In the genomic region with DNA sequence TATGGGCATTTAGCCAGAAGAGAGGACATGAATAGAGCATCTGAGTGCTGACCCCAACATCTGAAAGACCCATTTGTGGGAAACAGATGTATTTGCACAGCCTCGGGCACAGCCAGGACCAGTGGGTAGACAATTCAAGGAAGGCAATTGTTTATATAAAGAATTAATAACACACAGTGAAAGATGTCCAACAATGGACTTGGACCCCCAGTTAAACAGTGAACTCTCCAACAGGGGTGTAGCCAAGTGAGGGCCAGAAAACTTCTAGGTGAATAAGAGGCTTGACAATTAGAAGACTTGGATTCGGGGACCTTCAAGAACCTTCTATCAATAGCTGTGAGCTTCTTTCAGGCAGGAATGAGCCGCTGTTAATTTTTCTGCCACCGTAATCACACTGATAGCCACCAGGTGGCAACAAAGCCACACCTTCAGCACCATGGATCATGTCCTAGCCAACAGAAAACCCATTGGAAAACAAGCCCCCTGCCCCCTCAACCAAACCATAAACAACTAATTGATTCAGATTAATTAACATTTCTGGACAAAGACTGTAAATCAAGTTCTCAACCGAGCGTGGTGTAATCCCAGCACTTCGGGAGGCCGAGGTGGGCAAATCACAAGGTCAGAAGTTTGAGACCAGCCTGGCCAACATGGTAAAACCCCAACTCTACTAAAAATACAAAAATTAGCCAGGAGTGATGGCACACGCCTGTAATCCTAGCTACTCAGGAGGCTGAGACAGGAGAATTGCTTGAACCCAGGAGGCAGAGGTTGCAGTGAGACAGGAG, we compare ENCODE assay signal across 1 cellular context.
A peak's percentile ranks its signal among the peaks of the same experiment; 100 is the strongest.
TF ChIP-seq lines count a peak whose summit lies in the region.

No MANE protein-coding gene starts in this region.

TF ChIP-seq in HepG2, 621 proteins besides CTCF, POLR2A, EP300 and RAD21 (continued from another document and continues in another):
- no peak for TF ChIP-seq ZNF18 (CRISPR knock-in tag; IDR thresholded peaks at IDR 0.05; ENCODE audit: insufficient replicate concordance)
- TF ChIP-seq, protein P1, sequence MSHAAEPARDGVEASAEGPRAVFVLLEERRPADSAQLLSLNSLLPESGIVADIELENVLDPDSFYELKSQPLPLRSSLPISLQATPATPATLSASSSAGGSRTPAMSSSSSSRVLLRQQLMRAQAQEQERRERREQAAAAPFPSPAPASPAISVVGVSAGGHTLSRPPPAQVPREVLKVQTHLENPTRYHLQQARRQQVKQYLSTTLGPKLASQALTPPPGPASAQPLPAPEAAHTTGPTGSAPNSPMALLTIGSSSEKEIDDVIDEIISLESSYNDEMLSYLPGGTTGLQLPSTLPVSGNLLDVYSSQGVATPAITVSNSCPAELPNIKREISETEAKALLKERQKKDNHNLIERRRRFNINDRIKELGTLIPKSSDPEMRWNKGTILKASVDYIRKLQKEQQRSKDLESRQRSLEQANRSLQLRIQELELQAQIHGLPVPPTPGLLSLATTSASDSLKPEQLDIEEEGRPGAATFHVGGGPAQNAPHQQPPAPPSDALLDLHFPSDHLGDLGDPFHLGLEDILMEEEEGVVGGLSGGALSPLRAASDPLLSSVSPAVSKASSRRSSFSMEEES (CRISPR knock-in tag; IDR thresholded peaks at IDR 0.05), result no peak
- TF ChIP-seq EED (CRISPR knock-in tag; IDR thresholded peaks at IDR 0.05), result no peak
- TF ChIP-seq SKI (IDR thresholded peaks at IDR 0.05; ENCODE audit: partially characterized antibody), result no peak
- no peak for TF ChIP-seq ESRRA (CRISPR knock-in tag; IDR thresholded peaks at IDR 0.05; ENCODE audit: low read depth)
- TF ChIP-seq ZNF710 (CRISPR knock-in tag; IDR thresholded peaks at IDR 0.05; ENCODE audit: borderline replicate concordance), result peak; percentile 58; the same call in 1 of the 2 replicates
- TF ChIP-seq, protein P2, sequence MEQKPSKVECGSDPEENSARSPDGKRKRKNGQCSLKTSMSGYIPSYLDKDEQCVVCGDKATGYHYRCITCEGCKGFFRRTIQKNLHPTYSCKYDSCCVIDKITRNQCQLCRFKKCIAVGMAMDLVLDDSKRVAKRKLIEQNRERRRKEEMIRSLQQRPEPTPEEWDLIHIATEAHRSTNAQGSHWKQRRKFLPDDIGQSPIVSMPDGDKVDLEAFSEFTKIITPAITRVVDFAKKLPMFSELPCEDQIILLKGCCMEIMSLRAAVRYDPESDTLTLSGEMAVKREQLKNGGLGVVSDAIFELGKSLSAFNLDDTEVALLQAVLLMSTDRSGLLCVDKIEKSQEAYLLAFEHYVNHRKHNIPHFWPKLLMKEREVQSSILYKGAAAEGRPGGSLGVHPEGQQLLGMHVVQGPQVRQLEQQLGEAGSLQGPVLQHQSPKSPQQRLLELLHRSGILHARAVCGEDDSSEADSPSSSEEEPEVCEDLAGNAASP (CRISPR knock-in tag; IDR thresholded peaks at IDR 0.05; ENCODE audit: borderline replicate concordance), result peak; percentile 73; the same call in 1 of the 2 replicates
- TF ChIP-seq TBP (CRISPR knock-in tag; IDR thresholded peaks at IDR 0.05), result 0 out of 2 replicates have a peak, but pooled peaks have one; percentile 22
- TF ChIP-seq ZNF646 (CRISPR knock-in tag; IDR thresholded peaks at IDR 0.05), result no peak
- no peak for TF ChIP-seq ZNF329 (CRISPR knock-in tag; IDR thresholded peaks at IDR 0.05; ENCODE audit: low read depth)
- TF ChIP-seq, protein P3, sequence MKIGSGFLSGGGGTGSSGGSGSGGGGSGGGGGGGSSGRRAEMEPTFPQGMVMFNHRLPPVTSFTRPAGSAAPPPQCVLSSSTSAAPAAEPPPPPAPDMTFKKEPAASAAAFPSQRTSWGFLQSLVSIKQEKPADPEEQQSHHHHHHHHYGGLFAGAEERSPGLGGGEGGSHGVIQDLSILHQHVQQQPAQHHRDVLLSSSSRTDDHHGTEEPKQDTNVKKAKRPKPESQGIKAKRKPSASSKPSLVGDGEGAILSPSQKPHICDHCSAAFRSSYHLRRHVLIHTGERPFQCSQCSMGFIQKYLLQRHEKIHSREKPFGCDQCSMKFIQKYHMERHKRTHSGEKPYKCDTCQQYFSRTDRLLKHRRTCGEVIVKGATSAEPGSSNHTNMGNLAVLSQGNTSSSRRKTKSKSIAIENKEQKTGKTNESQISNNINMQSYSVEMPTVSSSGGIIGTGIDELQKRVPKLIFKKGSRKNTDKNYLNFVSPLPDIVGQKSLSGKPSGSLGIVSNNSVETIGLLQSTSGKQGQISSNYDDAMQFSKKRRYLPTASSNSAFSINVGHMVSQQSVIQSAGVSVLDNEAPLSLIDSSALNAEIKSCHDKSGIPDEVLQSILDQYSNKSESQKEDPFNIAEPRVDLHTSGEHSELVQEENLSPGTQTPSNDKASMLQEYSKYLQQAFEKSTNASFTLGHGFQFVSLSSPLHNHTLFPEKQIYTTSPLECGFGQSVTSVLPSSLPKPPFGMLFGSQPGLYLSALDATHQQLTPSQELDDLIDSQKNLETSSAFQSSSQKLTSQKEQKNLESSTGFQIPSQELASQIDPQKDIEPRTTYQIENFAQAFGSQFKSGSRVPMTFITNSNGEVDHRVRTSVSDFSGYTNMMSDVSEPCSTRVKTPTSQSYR (CRISPR knock-in tag; IDR thresholded peaks at IDR 0.05; ENCODE audit: borderline replicate concordance), result no peak
- TF ChIP-seq IRX3 (CRISPR knock-in tag; IDR thresholded peaks at IDR 0.05; ENCODE audit: borderline replicate concordance, low read depth), result no peak
- TF ChIP-seq TAF15 (IDR thresholded peaks at IDR 0.05; ENCODE audit: low read depth, low read length, poor library complexity, severe bottlenecking), result no peak
- no peak for TF ChIP-seq ZNF674 (CRISPR knock-in tag; IDR thresholded peaks at IDR 0.05; ENCODE audit: low read depth)
- TF ChIP-seq ZFP1 (CRISPR knock-in tag; IDR thresholded peaks at IDR 0.05), result 0 out of 2 replicates have a peak, but pooled peaks have one; percentile 53
- TF ChIP-seq AFF4 (CRISPR knock-in tag; IDR thresholded peaks at IDR 0.05), result no peak
- no peak for TF ChIP-seq HNF4G (IDR thresholded peaks at IDR 0.05; ENCODE audit: borderline replicate concordance, low read depth, low read length)
- no peak for TF ChIP-seq HNF4G (CRISPR knock-in tag; IDR thresholded peaks at IDR 0.05; ENCODE audit: borderline replicate concordance, low read depth)
- no peak for TF ChIP-seq ZBTB20 (CRISPR knock-in tag; IDR thresholded peaks at IDR 0.05; ENCODE audit: borderline replicate concordance, low read depth)
- TF ChIP-seq MLLT10 (CRISPR knock-in tag; IDR thresholded peaks at IDR 0.05), result no peak
- TF ChIP-seq ZNF432 (CRISPR knock-in tag; IDR thresholded peaks at IDR 0.05; ENCODE audit: borderline replicate concordance), result no peak
- no peak for TF ChIP-seq ZXDC (CRISPR knock-in tag; IDR thresholded peaks at IDR 0.05)
- TF ChIP-seq HOXA3 (CRISPR knock-in tag; IDR thresholded peaks at IDR 0.05), result no peak
- no peak for TF ChIP-seq DR1 (CRISPR knock-in tag; IDR thresholded peaks at IDR 0.05)
- TF ChIP-seq KDM5B (CRISPR knock-in tag; IDR thresholded peaks at IDR 0.05; ENCODE audit: borderline replicate concordance), result no peak
- TF ChIP-seq ZNF350 (CRISPR knock-in tag; IDR thresholded peaks at IDR 0.05; ENCODE audit: borderline replicate concordance, low read depth), result no peak
